10 cellular contexts compared by ENCODE assay signal in genomic region chr10:119222531-119222930, GRCh38. TPM values are rescaled to one million over a fixed set of nuclear protein-coding genes. Genes with fewer than 3 reads are reported as not detected.
DNase-seq lines count a peak whose midpoint lies in the region; ATAC-seq, FAIRE-seq and TF ChIP-seq lines count a peak whose summit lies in the region.
"Had no signal": no experiment of that assay in that cellular context is flagged by ENCODE, and none has a peak within 500 bp of the region (broad histone marks: within the 10 kb centered on the region; RNA-seq: fewer than 3 reads in every experiment).

No MANE protein-coding gene starts in this region.

- no peaks in the 10 kb centered on the region for H3K9me3 Mint-ChIP-seq in astrocyte (ENCODE audit: unreplicated experiment)
- H3K9me3 Mint-ChIP-seq in activated CD8-positive, alpha-beta memory T cell treated with anti-CD3 and anti-CD28 coated beads, Interleukin-2, amount 10 ng/mL, durations not matched to agents 7 days and 5 days (ENCODE audit: low read depth), result no peaks in the 10 kb centered on the region

- H3K4me1 Mint-ChIP-seq in astrocyte (ENCODE audit: low read depth, unreplicated experiment), result peaks cover 9% of the 10 kb centered on the region
- peaks cover 9% of the 10 kb centered on the region for H3K4me1 Mint-ChIP-seq in activated CD8-positive, alpha-beta memory T cell treated with anti-CD3 and anti-CD28 coated beads, Interleukin-2, amount 10 ng/mL, durations not matched to agents 7 days and 5 days

- no peaks in the 10 kb centered on the region for H3K9me3 ChIP-seq in astrocyte (ENCODE audit: insufficient read depth, low read depth, low read length)
- no peaks in the 10 kb centered on the region for H3K9me3 ChIP-seq in gastrocnemius medialis

- no peaks in the 10 kb centered on the region for H3K36me3 ChIP-seq in astrocyte (ENCODE audit: insufficient read depth, low read length)
- no peaks in the 10 kb centered on the region for H3K36me3 ChIP-seq in gastrocnemius medialis
- H3K36me3 ChIP-seq: cardiac muscle cell had no signal

- no peaks in the 10 kb centered on the region for H3K36me3 Mint-ChIP-seq in astrocyte (ENCODE audit: low read depth, unreplicated experiment)
- no peaks in the 10 kb centered on the region for H3K36me3 Mint-ChIP-seq in activated CD8-positive, alpha-beta memory T cell treated with anti-CD3 and anti-CD28 coated beads, Interleukin-2, amount 10 ng/mL, durations not matched to agents 7 days and 5 days

- peaks cover 29% of the 10 kb centered on the region for H3K79me2 ChIP-seq in astrocyte (ENCODE audit: insufficient read depth, low read length)

- no peak for TF ChIP-seq POLR2A in gastrocnemius medialis (IDR thresholded peaks at IDR 0.05)

- H3K4me2 ChIP-seq in astrocyte (ENCODE audit: low read length), result no peak overlapping the region

- CTCF ChIA-PET in activated CD8-positive, alpha-beta memory T cell treated with anti-CD3 and anti-CD28 coated beads, Interleukin-2, amount 10 ng/mL, durations not matched to agents 7 days and 5 days (lab: Charles Lee), result interaction anchor here (1.8 kb wide), 1 partner anchor 13 kb away, joined by 10 read pairs; no protein-coding TSS in a partner anchor

- H3K4me3 ChIP-seq in astrocyte (ENCODE audit: insufficient read depth, low read depth, low read length) (no peak overlapping the region), gastrocnemius medialis (peak overlapping the region in 2 of 4 donors; percentile 5 to 7)
- H3K4me3 ChIP-seq: cardiac muscle cell had no signal

- intact Hi-C loops in gastrocnemius medialis (cut with DNase I; ENCODE audit: low total_unique reads), result no loop called here

- peaks cover 47% of the 10 kb centered on the region for H4K20me1 ChIP-seq in astrocyte (ENCODE audit: insufficient read depth, low read length)

- in situ Hi-C loops in G401 (cut with HindIII; ENCODE audit: low sequenced_read_pairs), result loop anchor here (10.0 kb wide), 1 partner anchor 52 kb away; no protein-coding TSS in a partner anchor
- in situ Hi-C loops in gastrocnemius medialis (cut with MboI; ENCODE audit: low sequenced_read_pairs in 4 of 4), result no loop called here

- no peaks in the 10 kb centered on the region for H3K27me3 Mint-ChIP-seq in astrocyte (ENCODE audit: low read depth, unreplicated experiment)
- no peaks in the 10 kb centered on the region for H3K27me3 Mint-ChIP-seq in activated CD8-positive, alpha-beta memory T cell treated with anti-CD3 and anti-CD28 coated beads, Interleukin-2, amount 10 ng/mL, durations not matched to agents 7 days and 5 days

- no peak overlapping the region for H2AFZ ChIP-seq in astrocyte (ENCODE audit: low read depth, low read length)

- H3K4me1 ChIP-seq in astrocyte (ENCODE audit: insufficient read depth, low read length), result peaks cover 3% of the 10 kb centered on the region
- H3K4me1 ChIP-seq in gastrocnemius medialis, result peaks cover 7 to 18% of the 10 kb centered on the region in 2 donors

- H3K4me3 Mint-ChIP-seq in astrocyte (ENCODE audit: unreplicated experiment), result peak overlapping the region; percentile 13
- no peak overlapping the region for H3K4me3 Mint-ChIP-seq in activated CD8-positive, alpha-beta memory T cell treated with anti-CD3 and anti-CD28 coated beads, Interleukin-2, amount 10 ng/mL, durations not matched to agents 7 days and 5 days

- ATAC-seq in gastrocnemius medialis, result no peak
- no peak for ATAC-seq in activated CD8-positive, alpha-beta memory T cell treated with anti-CD3 and anti-CD28 coated beads, Interleukin-2, amount 10 ng/mL, durations not matched to agents 7 days and 5 days

- no peaks in the 10 kb centered on the region for H3K27me3 ChIP-seq in astrocyte (ENCODE audit: insufficient read depth, low read length)
- no peaks in the 10 kb centered on the region for H3K27me3 ChIP-seq in gastrocnemius medialis
- H3K27me3 ChIP-seq: cardiac muscle cell had no signal

- no peak overlapping the region for H3K9ac ChIP-seq in astrocyte (ENCODE audit: low read length)

- DNase-seq in G401 (ENCODE audit: low spot score), result peak; percentile 30
- no peak for DNase-seq in astrocyte (ENCODE audit: low read depth)
- peak; percentile 51 for DNase-seq in left kidney (ENCODE audit: low read depth, low spot score)
- DNase-seq in gastrocnemius medialis, result no peak
- no peak for DNase-seq in activated CD8-positive, alpha-beta memory T cell treated with anti-CD3 and anti-CD28 coated beads, Interleukin-2, amount 10 ng/mL, durations not matched to agents 7 days and 5 days
- DNase-seq in NCI-H748 (lab: John Stamatoyannopoulos, UW; ENCODE audit: unreplicated experiment), result no peak
- DNase-seq in activated effector memory CD4-positive, alpha-beta T cell treated with Interleukin-2 at 50 U/mL for 16 hours, result no peak
- no peak for DNase-seq in stimulated activated naive CD4-positive, alpha-beta T cell (lab: John Stamatoyannopoulos, UW)
- DNase-seq: NCI-H2081 treated with DMSO at 0.1 percent for 48 hours had no signal

- no peak overlapping the region for H3K27ac Mint-ChIP-seq in astrocyte (ENCODE audit: unreplicated experiment)
- no peak overlapping the region for H3K27ac Mint-ChIP-seq in activated CD8-positive, alpha-beta memory T cell treated with anti-CD3 and anti-CD28 coated beads, Interleukin-2, amount 10 ng/mL, durations not matched to agents 7 days and 5 days

- H3K27ac ChIP-seq in astrocyte (ENCODE audit: low read depth, low read length) (no peak overlapping the region), gastrocnemius medialis (peak overlapping the region; percentile 64 to 74 (median 69))
- H3K27ac ChIP-seq: cardiac muscle cell had no signal

- TF ChIP-seq CTCF in astrocyte (IDR thresholded peaks at IDR 0.05; ENCODE audit: insufficient read depth, low read depth, low read length) (no peak), gastrocnemius medialis (IDR thresholded peaks at IDR 0.05 in 4 of 5, conservative IDR thresholded peaks at IDR 0.05 in 1 of 5) (no peak)

- no peak for FAIRE-seq in astrocyte (lab: Jason Lieb, UNC)

RNA-seq across cellular contexts. Expression of gene GRK5, which starts 15.2 kb away (rescaled TPM):
- 5.0 and 5.8 TPM in 2 replicates for total RNA-seq in G401 (2014; rRNA removed; shearing (Covaris generic))
- total RNA-seq in astrocyte (6.8 and 8.5 TPM in 2 replicates), gastrocnemius medialis (10 to 100 TPM in 1 of 4 donors, 1 to 10 TPM in 3; 6.2 to 12.5 (median 9.1) TPM)
- total RNA-seq in activated CD8-positive, alpha-beta memory T cell treated with anti-CD3 and anti-CD28 coated beads, Interleukin-2, amount 10 ng/mL, durations not matched to agents 7 days and 5 days, result 10 to 100 TPM; 23.2 to 29.5 TPM

RNA-seq across cellular contexts. Expression of gene PRDX3, which starts 43.9 kb away (rescaled TPM):
- total RNA-seq in G401 (2014; rRNA removed; shearing (Covaris generic)), result 402 and 417 TPM in 2 replicates
- total RNA-seq in astrocyte, result 118 and 127 TPM in 2 replicates
- 100 to 1,000 TPM; 227 to 342 (median 250) TPM for total RNA-seq in gastrocnemius medialis
- total RNA-seq in activated CD8-positive, alpha-beta memory T cell treated with anti-CD3 and anti-CD28 coated beads, Interleukin-2, amount 10 ng/mL, durations not matched to agents 7 days and 5 days, result 100 to 1,000 TPM; 124 to 166 TPM

RNA-seq across cellular contexts. Expression of gene SFXN4, which starts 57.0 kb away (rescaled TPM):
- 33.3 and 49.4 TPM in 2 replicates for total RNA-seq in G401 (2014; rRNA removed; shearing (Covaris generic))
- 16.7 and 16.9 TPM in 2 replicates for total RNA-seq in astrocyte
- total RNA-seq in gastrocnemius medialis, result 10 to 100 TPM; 25.6 to 69.7 (median 39.8) TPM
- 10 to 100 TPM; 29.9 to 33.4 TPM for total RNA-seq in activated CD8-positive, alpha-beta memory T cell treated with anti-CD3 and anti-CD28 coated beads, Interleukin-2, amount 10 ng/mL, durations not matched to agents 7 days and 5 days

Comparison
In these comparisons a context has a peak if more than half of its experiments do, and no peak if none do; other contexts are left out.
1. DNase-seq: peak in G401 (single experiment) and left kidney (single experiment); none in astrocyte (single experiment), gastrocnemius medialis (0 of 2), activated CD8-positive, alpha-beta memory T cell treated with anti-CD3 and anti-CD28 coated beads, Interleukin-2, amount 10 ng/mL, durations not matched to agents 7 days and 5 days (single experiment), NCI-H748 (single experiment), activated effector memory CD4-positive, alpha-beta T cell treated with Interleukin-2 at 50 U/mL for 16 hours (single experiment) and stimulated activated naive CD4-positive, alpha-beta T cell (0 of 6).